15 cellular contexts compared by ENCODE assay signal in the genomic region with DNA sequence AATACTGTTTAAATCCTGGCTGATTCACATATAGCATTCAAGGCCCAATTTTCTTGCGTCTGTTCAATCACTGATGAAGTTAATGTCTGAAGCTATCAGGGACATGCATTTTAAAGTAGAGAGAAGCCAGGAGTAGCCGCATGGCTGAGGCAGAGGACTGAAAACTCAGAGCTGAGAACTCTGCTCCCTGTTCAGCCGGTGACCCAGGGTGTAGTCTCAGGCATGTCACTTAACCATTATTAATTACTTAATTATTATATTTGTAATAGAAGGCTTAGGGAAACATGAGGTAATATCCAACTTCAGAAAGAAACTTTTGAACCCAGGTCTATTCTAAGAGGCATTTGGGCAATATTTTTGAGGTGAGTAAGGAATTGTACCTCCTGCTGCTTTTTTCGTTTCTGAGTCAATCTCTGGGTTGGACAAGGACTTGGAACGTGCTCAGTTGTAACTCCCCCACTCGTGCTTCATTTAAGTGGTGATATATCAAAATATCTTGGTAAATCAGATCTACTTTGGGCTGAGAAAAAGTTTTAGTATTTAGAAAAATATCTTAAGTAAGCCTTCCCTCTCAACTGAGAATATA.
"Had no signal": no experiment of that assay in that cellular context is flagged by ENCODE, and none has a peak within 500 bp of the region (broad histone marks: within the 10 kb centered on the region; RNA-seq: fewer than 3 reads in every experiment).

No MANE protein-coding gene starts in this region.

- H3K79me2 ChIP-seq: parathyroid adenoma had no signal

- DNase-seq: activated CD4-positive, alpha-beta T cell treated with anti-CD3 and anti-CD28 coated beads, Interleukin-2, amount 50 U/mL, for 48 hours; activated gamma-delta T cell treated with Interleukin-2 at 50 U/mL for 16 hours; activated naive CD8-positive, alpha-beta T cell treated with anti-CD3 and anti-CD28 coated beads, Interleukin-2, amount 10 ng/mL, durations not matched to agents 7 days and 5 days; activated T-cell treated with anti-CD3 and anti-CD28 coated beads, Interleukin-2, amount 50 U/mL, for 48 hours; dermis blood vessel endothelial cell; hypothalamus; left cardiac atrium; lower lobe of right lung; natural killer cell; retina; T-helper 2 cell; uterus had no signal

- H3K36me3 ChIP-seq: ascending aorta, lower lobe of right lung, uterus had no signal

- H2AFZ ChIP-seq: parathyroid adenoma had no signal

- H3K4me3 ChIP-seq: ascending aorta, lower lobe of right lung, uterus had no signal

- H3K9me3 ChIP-seq: ascending aorta, lower lobe of right lung, uterus had no signal

- H3K9ac ChIP-seq: parathyroid adenoma had no signal

- ATAC-seq: activated CD4-positive, CD25-positive, alpha-beta regulatory T cell treated with anti-CD3 and anti-CD28 coated beads, Interleukin-2, amount 50 U/mL, for 24 hours; lower lobe of right lung; natural killer cell had no signal

- H3K4me1 ChIP-seq: lower lobe of right lung, parathyroid adenoma, uterus had no signal

- H3K27ac ChIP-seq: ascending aorta, lower lobe of right lung, parathyroid adenoma, uterus had no signal

- H3K27me3 ChIP-seq: ascending aorta, uterus had no signal
